Comparison of ENCODE assay signal across 8 cellular contexts in the genomic region with DNA sequence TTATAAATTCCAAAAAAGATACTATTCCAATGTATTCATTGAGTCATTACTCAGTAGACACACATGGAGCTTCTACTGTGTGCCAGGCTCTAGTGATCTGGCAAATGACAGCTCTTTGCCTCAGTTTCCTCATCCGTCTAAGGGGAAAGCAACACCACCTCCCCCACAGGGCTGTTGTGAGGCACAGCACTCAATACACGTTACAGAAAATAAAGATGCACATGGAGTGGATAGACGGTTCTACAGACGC. TPM values are rescaled to one million over a fixed set of nuclear protein-coding genes. Genes with fewer than 3 reads are reported as not detected.
DNase-seq lines count a peak whose midpoint lies in the region; ATAC-seq and TF ChIP-seq lines count a peak whose summit lies in the region.

No MANE protein-coding gene starts in this region.

- H3K27ac ChIP-seq in GM23338 (ENCODE audit: low read depth) (peak overlapping the region; percentile 46; the same call in 1 of the 2 replicates), VCaP (peak overlapping the region; percentile 100), hepatocyte (peak overlapping the region; percentile 96)

- H3K27me3 ChIP-seq in GM23338 (ENCODE audit: insufficient read depth) (no peaks in the 10 kb centered on the region), hepatocyte (no peaks in the 10 kb centered on the region)

- peak overlapping the region; percentile 5; the same call in 1 of the 3 replicates for H3K4me3 Mint-ChIP-seq in GM23338
- H3K4me3 Mint-ChIP-seq in stimulated activated effector memory CD8-positive, alpha-beta T cell treated with anti-CD3 and anti-CD28 coated beads, Interleukin-12 subunit alpha, Interleukin-12 subunit beta, amount 100 ng/mL, for 72 hours: peak overlapping the region; percentile 67

- H3K4me1 ChIP-seq in GM23338 (ENCODE audit: insufficient read depth): peaks cover 71% of the 10 kb centered on the region
- H3K4me1 ChIP-seq in hepatocyte (ENCODE audit: insufficient read depth): peaks cover 92% of the 10 kb centered on the region

- H3K27ac Mint-ChIP-seq in GM23338: peak overlapping the region; percentile 70
- H3K27ac Mint-ChIP-seq in stimulated activated effector memory CD8-positive, alpha-beta T cell treated with anti-CD3 and anti-CD28 coated beads, Interleukin-12 subunit alpha, Interleukin-12 subunit beta, amount 100 ng/mL, for 72 hours: peak overlapping the region; percentile 91

- peaks cover 32% of the 10 kb centered on the region for H3K27me3 Mint-ChIP-seq in GM23338 (ENCODE audit: insufficient read depth, low read depth, poor library complexity)

- TF ChIP-seq CTCF in GM23338 (conservative IDR thresholded peaks at IDR 0.05; ENCODE audit: low read depth in 2 of 2) (no peak), VCaP (conservative IDR thresholded peaks at IDR 0.05) (no peak), hepatocyte (IDR thresholded peaks at IDR 0.05; ENCODE audit: poor library complexity) (no peak)

- H3K9me3 ChIP-seq in hepatocyte (ENCODE audit: low read depth): no peaks in the 10 kb centered on the region

- WGBS in hepatocyte (ENCODE audit: low lambda C conversion rate, missing lambda C conversion rate): 90% methylated on average over 4 of the region's 4 CpGs

- H3K9me2 ChIP-seq in GM23338 (ENCODE audit: insufficient read depth) (no peaks in the 10 kb centered on the region), hepatocyte (replicated peaks; ENCODE audit: insufficient read depth) (no peaks in the 10 kb centered on the region)

- H4K20me1 ChIP-seq in GM23338 (replicated peaks; ENCODE audit: insufficient read depth) (no peaks in the 10 kb centered on the region), hepatocyte (ENCODE audit: insufficient read depth, poor library complexity, severe bottlenecking) (no peaks in the 10 kb centered on the region)

- H3K79me2 ChIP-seq in GM23338 (replicated peaks; ENCODE audit: insufficient read depth) (no peaks in the 10 kb centered on the region; the same call in 1 of the 2 replicates), hepatocyte (peaks cover 56% of the 10 kb centered on the region)

- peaks cover 79% of the 10 kb centered on the region for H3K4me1 Mint-ChIP-seq in GM23338
- H3K4me1 Mint-ChIP-seq in stimulated activated effector memory CD8-positive, alpha-beta T cell treated with anti-CD3 and anti-CD28 coated beads, Interleukin-12 subunit alpha, Interleukin-12 subunit beta, amount 100 ng/mL, for 72 hours: peaks cover 72% of the 10 kb centered on the region

- DNase-seq in GM23338 (ENCODE audit: low spot score) (no peak), hepatocyte (ENCODE audit: low spot score) (no peak), iPS-NIHi7 (ENCODE audit: extremely low spot score) (no peak), SKM-1 (lab: John Stamatoyannopoulos, UW; ENCODE audit: unreplicated experiment) (no peak), NCI-H524 treated with DMSO at 0.1 percent for 48 hours (lab: John Stamatoyannopoulos, UW) (no peak)
- no peak for DNase-seq in stimulated activated effector memory CD8-positive, alpha-beta T cell treated with anti-CD3 and anti-CD28 coated beads, Interleukin-12 subunit alpha, Interleukin-12 subunit beta, amount 100 ng/mL, for 72 hours (ENCODE audit: low spot score in 2 of 2)

- H3F3A ChIP-seq in GM23338 (replicated peaks; ENCODE audit: low read depth): peaks cover 10% of the 10 kb centered on the region

- H3K4me3 ChIP-seq in GM23338 (no peak overlapping the region), hepatocyte (no peak overlapping the region)

- H3K9me3 Mint-ChIP-seq in GM23338: no peaks in the 10 kb centered on the region; the same call in 2 of the 3 replicates
- no peaks in the 10 kb centered on the region for H3K9me3 Mint-ChIP-seq in stimulated activated effector memory CD8-positive, alpha-beta T cell treated with anti-CD3 and anti-CD28 coated beads, Interleukin-12 subunit alpha, Interleukin-12 subunit beta, amount 100 ng/mL, for 72 hours

- ATAC-seq in GM23338 (no peak), HG03135 (IDR thresholded peaks at IDR 0.05; ENCODE audit: unreplicated experiment) (no peak)
- no peak for ATAC-seq in stimulated activated effector memory CD8-positive, alpha-beta T cell treated with anti-CD3 and anti-CD28 coated beads, Interleukin-12 subunit alpha, Interleukin-12 subunit beta, amount 100 ng/mL, for 72 hours

- peak overlapping the region; percentile 22; the same call in 1 of the 2 replicates for H3K4me2 ChIP-seq in GM23338
- peak overlapping the region; percentile 54 for H3K4me2 ChIP-seq in hepatocyte

- H3K36me3 Mint-ChIP-seq in GM23338 (ENCODE audit: low read depth): no peaks in the 10 kb centered on the region
- H3K36me3 Mint-ChIP-seq in stimulated activated effector memory CD8-positive, alpha-beta T cell treated with anti-CD3 and anti-CD28 coated beads, Interleukin-12 subunit alpha, Interleukin-12 subunit beta, amount 100 ng/mL, for 72 hours: peaks cover 6% of the 10 kb centered on the region

- H3K36me3 ChIP-seq in GM23338 (ENCODE audit: insufficient read depth): no peaks in the 10 kb centered on the region
- H3K36me3 ChIP-seq in hepatocyte (replicated peaks; ENCODE audit: insufficient read depth, low read depth): no peaks in the 10 kb centered on the region

- no peak overlapping the region for H2AFZ ChIP-seq in GM23338
- H2AFZ ChIP-seq in hepatocyte: no peak overlapping the region

TF ChIP-seq in GM23338, 12 proteins besides CTCF, POLR2A, EP300 and RAD21:
- TF ChIP-seq ZNF331 (CRISPR knock-in tag; IDR thresholded peaks at IDR 0.05; ENCODE audit: low read depth) (no peak), POLR2AphosphoS5 (IDR thresholded peaks at IDR 0.05; ENCODE audit: low read depth) (no peak), NANOG (IDR thresholded peaks at IDR 0.05; ENCODE audit: borderline replicate concordance) (no peak)

RNA-seq across cellular contexts. Expression of a gene that starts 6.5 kb away (rescaled TPM):
- total RNA-seq in GM23338 (2014; rRNA removed; shearing (Covaris generic)): 1,789 and 2,206 TPM in 2 replicates
- polyA plus RNA-seq in GM23338 (2016; fragmentation: Nextera tagmentation; extraction: Ambion mirVana): 4,618 and 6,020 TPM in 2 replicates
- total RNA-seq in hepatocyte: 8,000 and 8,677 TPM in 2 replicates
- polyA plus RNA-seq in hepatocyte: 16,690 and 29,129 TPM in 2 replicates

RNA-seq across cellular contexts. Expression of a gene that starts 32.6 kb away (rescaled TPM):
- total RNA-seq in GM23338 (2014; rRNA removed; shearing (Covaris generic)): 55.1 and 66.1 TPM in 2 replicates
- polyA plus RNA-seq in GM23338 (2016; fragmentation: Nextera tagmentation; extraction: Ambion mirVana): 52.7 and 61.7 TPM in 2 replicates
- 80.4 and 83.9 TPM in 2 replicates for total RNA-seq in hepatocyte
- 162 and 167 TPM in 2 replicates for polyA plus RNA-seq in hepatocyte

Comparison
In these comparisons a context has a peak if more than half of its experiments do, and no peak if none do; other contexts are left out.
1. H3K27ac ChIP-seq: peak in every context shown above with its lines; median percentile 100 in VCaP; 96 in hepatocyte; 46 in GM23338.